ENCODE assay signal across 8 cellular contexts in genomic region chr6:33410050-33410710, GRCh38. TPM values are rescaled to one million over a fixed set of nuclear protein-coding genes. Genes with fewer than 3 reads are reported as not detected.
DNase-seq lines count a peak whose midpoint lies in the region; ATAC-seq and TF ChIP-seq lines count a peak whose summit lies in the region.

No MANE protein-coding gene starts in this region.

- H3K27me3 ChIP-seq in CD4-positive, alpha-beta T cell (ENCODE audit: control insufficient read depth, insufficient read depth, low read length) = no peaks in the 10 kb centered on the region

- H3K4me3 Mint-ChIP-seq in CD4-positive, alpha-beta T cell = peak overlapping the region; percentile 95

- H3K4me1 Mint-ChIP-seq in CD4-positive, alpha-beta T cell (ENCODE audit: low read depth) = peaks cover 57% of the 10 kb centered on the region

- POLR2A ChIA-PET in CD4-positive, alpha-beta T cell (lab: Charles Lee) = interaction anchor here (0.5 to 2.8 kb wide), 17 partner anchors 9 to 438 kb away, joined by 3 to 19 read pairs (median 4); partner anchors contain the start of genes B3GALT4, BAK1, CUTA and RPS18

- H3K9me3 Mint-ChIP-seq in CD4-positive, alpha-beta T cell = no peaks in the 10 kb centered on the region

- no peak for TF ChIP-seq CTCF in CD4-positive, alpha-beta T cell (IDR thresholded peaks at IDR 0.05)
- TF ChIP-seq CTCF in lower leg skin (IDR thresholded peaks at IDR 0.05) = peak in 1 of 3 donors; percentile 56

- no peaks in the 10 kb centered on the region for H3K27me3 Mint-ChIP-seq in CD4-positive, alpha-beta T cell

- peak overlapping the region; percentile 99 for H3K27ac ChIP-seq in CD4-positive, alpha-beta T cell (ENCODE audit: low read depth, low read length)

- CTCF ChIA-PET in CD4-positive, alpha-beta T cell (lab: Charles Lee) = interaction anchor here (1.0 to 2.7 kb wide), 4 partner anchors 16 to 65 kb away, joined by 3 to 10 read pairs (median 5); no protein-coding TSS in a partner anchor

- peak; percentile 71 for ATAC-seq in CD4-positive, alpha-beta T cell (ENCODE audit: poor library complexity)
- ATAC-seq in GM19452 (IDR thresholded peaks at IDR 0.05; ENCODE audit: unreplicated experiment) (peak; percentile 77), HG03571 (IDR thresholded peaks at IDR 0.05; ENCODE audit: unreplicated experiment) (peak; percentile 63)

- peaks cover 44% of the 10 kb centered on the region for H3K36me3 Mint-ChIP-seq in CD4-positive, alpha-beta T cell (ENCODE audit: low read depth)

- peak; percentile 92 to 99 (median 98) for DNase-seq in CD4-positive, alpha-beta T cell
- DNase-seq in NCI-H774 (lab: John Stamatoyannopoulos, UW) (peak; percentile 98), dermis blood vessel endothelial cell (peak; percentile 99), lower leg skin (ENCODE audit: low spot score in 2 of 2) (peak; percentile 95 to 99)
- DNase-seq in activated CD4-positive, alpha-beta T cell treated with anti-CD3 and anti-CD28 coated beads, Interleukin-2, amount 50 U/mL, for 48 hours = peak; percentile 96
- DNase-seq in stimulated activated CD4-positive, alpha-beta T cell treated with anti-CD3 and anti-CD28 coated beads, Interleukin-4, amount 100 ng/mL, for 24 hours = peak; percentile 96

- TF ChIP-seq POLR2A in lower leg skin (IDR thresholded peaks at IDR 0.05) = peak in 1 of 2 donors; percentile 19

- 0% methylated on average over 27 to 45 of the region's 65 CpGs for WGBS in lower leg skin, 2 donors

- H3K9me3 ChIP-seq in CD4-positive, alpha-beta T cell (ENCODE audit: control insufficient read depth, low read length) = no peaks in the 10 kb centered on the region

- peak overlapping the region; percentile 98 for H3K27ac Mint-ChIP-seq in CD4-positive, alpha-beta T cell

- peak overlapping the region; percentile 92 for H3K4me3 ChIP-seq in lower leg skin (ENCODE audit: low read depth, poor library complexity, severe bottlenecking)

- intact Hi-C loops in CD4-positive, alpha-beta T cell (cut with DNase I, micrococcal nuclease) = loop anchor here (1.0 to 5.0 kb wide), 6 partner anchors 8 to 208 kb away; partner anchors contain the start of genes CUTA (in 1 of the 2), HSD17B8 (in 1 of the 2), KIFC1 (in 1 of the 2) and RXRB (in 1 of the 2)
- intact Hi-C loops in lower leg skin (cut with DNase I; ENCODE audit: low total_unique reads) = no loop called here

RNA-seq across cellular contexts. Expression of gene PHF1, which starts 0.6 kb away (rescaled TPM):
- total RNA-seq in CD4-positive, alpha-beta T cell = 100 to 1,000 TPM; 545 to 557 TPM
- total RNA-seq in dermis blood vessel endothelial cell = 14.4 and 16.5 TPM in 2 replicates
- total RNA-seq in lower leg skin = 10 to 100 TPM; 40.9 to 73.0 (median 64.8) TPM

RNA-seq across cellular contexts. Expression of gene CUTA, which starts 7.7 kb away (rescaled TPM):
- total RNA-seq in CD4-positive, alpha-beta T cell = 100 to 1,000 TPM; 176 to 185 TPM
- total RNA-seq in dermis blood vessel endothelial cell (61.3 and 61.7 TPM in 2 replicates), lower leg skin (100 to 1,000 TPM in 3 of 4 donors, 10 to 100 TPM in 1; 96.5 to 162 (median 153) TPM)

RNA-seq across cellular contexts. Expression of gene SYNGAP1, which starts 9.7 kb away (rescaled TPM):
- total RNA-seq in CD4-positive, alpha-beta T cell = 10 to 100 TPM; 62.4 to 63.8 TPM
- total RNA-seq in dermis blood vessel endothelial cell (2.4 and 2.5 TPM in 2 replicates), lower leg skin (10 to 100 TPM in 2 of 4 donors, 1 to 10 TPM in 2; 7.5 to 21.1 (median 9.4) TPM)

RNA-seq across cellular contexts. Expression of gene KIFC1, which starts 18.6 kb away (rescaled TPM):
- 1 to 10 TPM; 1.2 to 1.6 TPM for total RNA-seq in CD4-positive, alpha-beta T cell
- total RNA-seq in dermis blood vessel endothelial cell = 12.4 and 34.3 TPM in 2 replicates
- 10 to 100 TPM in 1 of 4 donors, 1 to 10 TPM in 3; 4.1 to 14.6 (median 9.3) TPM for total RNA-seq in lower leg skin

RNA-seq across cellular contexts. Expression of gene ZBTB9, which starts 44.2 kb away (rescaled TPM):
- 1 to 10 TPM; 5.5 to 5.7 TPM for total RNA-seq in CD4-positive, alpha-beta T cell
- total RNA-seq in dermis blood vessel endothelial cell = 5.5 and 6.3 TPM in 2 replicates
- total RNA-seq in lower leg skin = 1 to 10 TPM; 4.0 to 5.4 (median 4.6) TPM

Comparison
In these comparisons a context has a peak if more than half of its experiments do, and no peak if none do; other contexts are left out.
1. Peak in every context shown above with its lines: DNase-seq, ATAC-seq, H3K4me3 ChIP-seq and H3K27ac ChIP-seq.
2. RNA of gene PHF1, which starts 0.6 kb away (total RNA-seq): 545 to 557 TPM in CD4-positive, alpha-beta T cell; 40.9 to 73.0 TPM in lower leg skin and 14.4 to 16.5 TPM in dermis blood vessel endothelial cell; every median in the first group is over 4 times any median in the second.